8 cellular contexts compared by ENCODE assay signal in the genomic region with DNA sequence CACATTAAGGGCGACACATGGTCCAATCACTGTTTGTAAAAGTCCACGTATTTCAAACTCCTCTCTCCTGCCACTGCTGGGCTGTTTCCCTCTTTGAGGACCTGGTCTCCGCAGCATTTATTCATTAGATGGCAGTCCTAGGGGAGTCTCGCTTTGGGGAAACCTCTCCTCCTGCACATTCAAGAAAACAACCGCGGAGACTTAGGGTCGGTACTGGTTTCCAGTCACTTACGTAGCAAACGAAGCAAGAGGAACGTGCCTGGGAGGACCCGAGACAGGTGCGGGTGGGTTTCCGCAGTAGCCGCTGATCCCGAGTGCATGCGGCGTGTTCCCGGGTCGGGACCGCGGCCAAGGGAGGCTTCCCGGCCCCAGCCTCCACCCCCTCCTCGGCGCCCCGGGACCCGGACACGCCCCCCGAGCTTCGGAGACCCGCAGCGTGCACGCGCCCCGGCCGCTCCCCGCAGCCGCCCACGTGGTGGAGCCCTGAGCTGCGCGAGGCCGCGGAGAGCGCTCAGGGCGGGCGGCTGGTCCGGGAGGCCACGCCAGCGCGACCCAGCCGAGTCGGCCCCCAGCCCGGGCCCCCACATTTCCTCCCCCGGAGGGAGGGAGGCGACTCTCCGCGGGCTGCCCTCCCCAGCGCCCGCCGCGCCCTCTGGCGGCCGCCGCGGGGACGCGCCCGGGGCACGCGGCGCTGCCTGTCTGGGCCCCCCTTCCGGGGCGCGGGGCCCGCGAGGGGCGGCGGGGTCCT. TPM values are rescaled to one million over a fixed set of nuclear protein-coding genes. Genes with fewer than 3 reads are reported as not detected.
DNase-seq lines count a peak whose midpoint lies in the region; ATAC-seq and TF ChIP-seq lines count a peak whose summit lies in the region.

No MANE protein-coding gene starts in this region.

- peak; percentile 94 for TF ChIP-seq CTCF in 22Rv1 (IDR thresholded peaks at IDR 0.05)
- TF ChIP-seq CTCF in GM13977 (IDR thresholded peaks at IDR 0.05; ENCODE audit: extremely low read depth, insufficient read depth, missing control alignments), result peak; percentile 69
- TF ChIP-seq CTCF in endothelial cell (IDR thresholded peaks at IDR 0.05; ENCODE audit: unreplicated experiment), result peak; percentile 88
- TF ChIP-seq CTCF in mesothelial cell of epicardium (IDR thresholded peaks at IDR 0.05; ENCODE audit: unreplicated experiment), result peak; percentile 58

- in situ Hi-C loops in GM13977 (cut with MboI; ENCODE audit: low pct_unique_long_range_greater_than_20kb, low sequenced_read_pairs, unreplicated experiment), result no loop called here

- H3K4me3 Mint-ChIP-seq in activated CD8-positive, alpha-beta memory T cell treated with anti-CD3 and anti-CD28 coated beads, Interleukin-2, amount 10 ng/mL, durations not matched to agents 7 days and 5 days, result peak overlapping the region; percentile 52
- H3K4me3 Mint-ChIP-seq in endothelial cell (ENCODE audit: unreplicated experiment) (peak overlapping the region; percentile 91), mesothelial cell of epicardium (peak overlapping the region; percentile 81)
- peak overlapping the region; percentile 78 for H3K4me3 Mint-ChIP-seq in stimulated activated effector memory CD8-positive, alpha-beta T cell treated with anti-CD3 and anti-CD28 coated beads, Interleukin-12 subunit alpha, Interleukin-12 subunit beta, amount 100 ng/mL, for 72 hours

- no peaks in the 10 kb centered on the region for H3K9me3 Mint-ChIP-seq in activated CD8-positive, alpha-beta memory T cell treated with anti-CD3 and anti-CD28 coated beads, Interleukin-2, amount 10 ng/mL, durations not matched to agents 7 days and 5 days (ENCODE audit: low read depth)
- no peaks in the 10 kb centered on the region for H3K9me3 Mint-ChIP-seq in endothelial cell (ENCODE audit: unreplicated experiment)
- no peaks in the 10 kb centered on the region for H3K9me3 Mint-ChIP-seq in mesothelial cell of epicardium
- H3K9me3 Mint-ChIP-seq in stimulated activated effector memory CD8-positive, alpha-beta T cell treated with anti-CD3 and anti-CD28 coated beads, Interleukin-12 subunit alpha, Interleukin-12 subunit beta, amount 100 ng/mL, for 72 hours, result no peaks in the 10 kb centered on the region

- ATAC-seq in HG03064 (IDR thresholded peaks at IDR 0.05; ENCODE audit: low read depth, unreplicated experiment), result peak; percentile 58
- peak; percentile 59 for ATAC-seq in activated CD8-positive, alpha-beta memory T cell treated with anti-CD3 and anti-CD28 coated beads, Interleukin-2, amount 10 ng/mL, durations not matched to agents 7 days and 5 days
- peak; percentile 67 for ATAC-seq in stimulated activated effector memory CD8-positive, alpha-beta T cell treated with anti-CD3 and anti-CD28 coated beads, Interleukin-12 subunit alpha, Interleukin-12 subunit beta, amount 100 ng/mL, for 72 hours

- peaks cover 53% of the 10 kb centered on the region for H3K27me3 Mint-ChIP-seq in activated CD8-positive, alpha-beta memory T cell treated with anti-CD3 and anti-CD28 coated beads, Interleukin-2, amount 10 ng/mL, durations not matched to agents 7 days and 5 days
- peaks cover 12% of the 10 kb centered on the region for H3K27me3 Mint-ChIP-seq in endothelial cell (ENCODE audit: unreplicated experiment)
- H3K27me3 Mint-ChIP-seq in mesothelial cell of epicardium (ENCODE audit: low read depth), result peaks cover 11% of the 10 kb centered on the region

- H3K4me1 Mint-ChIP-seq in activated CD8-positive, alpha-beta memory T cell treated with anti-CD3 and anti-CD28 coated beads, Interleukin-2, amount 10 ng/mL, durations not matched to agents 7 days and 5 days, result peaks cover 19% of the 10 kb centered on the region
- peaks cover 17% of the 10 kb centered on the region for H3K4me1 Mint-ChIP-seq in endothelial cell (ENCODE audit: unreplicated experiment)
- H3K4me1 Mint-ChIP-seq in mesothelial cell of epicardium, result peaks cover 21% of the 10 kb centered on the region
- H3K4me1 Mint-ChIP-seq in stimulated activated effector memory CD8-positive, alpha-beta T cell treated with anti-CD3 and anti-CD28 coated beads, Interleukin-12 subunit alpha, Interleukin-12 subunit beta, amount 100 ng/mL, for 72 hours, result peaks cover 21% of the 10 kb centered on the region

- peak; percentile 83 for DNase-seq in GM13977 (ENCODE audit: low spot score)
- peak; percentile 29 for DNase-seq in NCI-H774 (lab: John Stamatoyannopoulos, UW)
- peak; percentile 57 for DNase-seq in activated CD8-positive, alpha-beta memory T cell treated with anti-CD3 and anti-CD28 coated beads, Interleukin-2, amount 10 ng/mL, durations not matched to agents 7 days and 5 days
- DNase-seq in endothelial cell (ENCODE audit: low spot score), result peak; percentile 86
- DNase-seq in mesothelial cell of epicardium (ENCODE audit: low spot score in 2 of 2, unreplicated experiment in 2 of 2), result peak; percentile 73 to 86
- DNase-seq in stimulated activated effector memory CD8-positive, alpha-beta T cell treated with anti-CD3 and anti-CD28 coated beads, Interleukin-12 subunit alpha, Interleukin-12 subunit beta, amount 100 ng/mL, for 72 hours (ENCODE audit: low spot score in 2 of 2), result peak; percentile 51 to 67

- H3K27ac Mint-ChIP-seq in activated CD8-positive, alpha-beta memory T cell treated with anti-CD3 and anti-CD28 coated beads, Interleukin-2, amount 10 ng/mL, durations not matched to agents 7 days and 5 days, result peak overlapping the region; percentile 40
- peak overlapping the region; percentile 64 for H3K27ac Mint-ChIP-seq in endothelial cell (ENCODE audit: unreplicated experiment)
- peak overlapping the region; percentile 93 for H3K27ac Mint-ChIP-seq in mesothelial cell of epicardium
- no peak overlapping the region for H3K27ac Mint-ChIP-seq in stimulated activated effector memory CD8-positive, alpha-beta T cell treated with anti-CD3 and anti-CD28 coated beads, Interleukin-12 subunit alpha, Interleukin-12 subunit beta, amount 100 ng/mL, for 72 hours

- CTCF ChIA-PET in activated CD8-positive, alpha-beta memory T cell treated with anti-CD3 and anti-CD28 coated beads, Interleukin-2, amount 10 ng/mL, durations not matched to agents 7 days and 5 days (lab: Charles Lee), result interaction anchor here (0.6 to 3.8 kb wide), 10 partner anchors 10 to 412 kb away, joined by 3 to 27 read pairs (median 3); no protein-coding TSS in a partner anchor

- peak overlapping the region; percentile 49; the same call in 1 of the 2 replicates for H3K27ac ChIP-seq in 22Rv1

- H3K36me3 Mint-ChIP-seq in activated CD8-positive, alpha-beta memory T cell treated with anti-CD3 and anti-CD28 coated beads, Interleukin-2, amount 10 ng/mL, durations not matched to agents 7 days and 5 days, result peaks cover 2% of the 10 kb centered on the region
- peaks cover 7% of the 10 kb centered on the region for H3K36me3 Mint-ChIP-seq in endothelial cell (ENCODE audit: low read depth, unreplicated experiment)
- no peaks in the 10 kb centered on the region for H3K36me3 Mint-ChIP-seq in mesothelial cell of epicardium
- peaks cover 13% of the 10 kb centered on the region for H3K36me3 Mint-ChIP-seq in stimulated activated effector memory CD8-positive, alpha-beta T cell treated with anti-CD3 and anti-CD28 coated beads, Interleukin-12 subunit alpha, Interleukin-12 subunit beta, amount 100 ng/mL, for 72 hours

RNA-seq across cellular contexts. Expression of gene IGF1R, which starts 1.1 kb away (rescaled TPM):
- total RNA-seq in activated CD8-positive, alpha-beta memory T cell treated with anti-CD3 and anti-CD28 coated beads, Interleukin-2, amount 10 ng/mL, durations not matched to agents 7 days and 5 days, result 1 to 10 TPM; 6.2 to 7.0 TPM
- total RNA-seq in endothelial cell (ENCODE audit: unreplicated experiment), result 131 TPM
- total RNA-seq in mesothelial cell of epicardium, result 110 to 113 TPM (median 113 TPM) in 3 replicates

Comparison
In these comparisons a context has a peak if more than half of its experiments do, and no peak if none do; other contexts are left out.
1. Peak in every context shown above with its lines: DNase-seq, ATAC-seq and H3K27ac ChIP-seq.
2. DNase-seq: peak in every context shown above with its lines; median percentile 86 in endothelial cell; 83 in GM13977; 80 in mesothelial cell of epicardium; 59 in stimulated activated effector memory CD8-positive, alpha-beta T cell treated with anti-CD3 and anti-CD28 coated beads, Interleukin-12 subunit alpha, Interleukin-12 subunit beta, amount 100 ng/mL, for 72 hours; 57 in activated CD8-positive, alpha-beta memory T cell treated with anti-CD3 and anti-CD28 coated beads, Interleukin-2, amount 10 ng/mL, durations not matched to agents 7 days and 5 days; 29 in NCI-H774.
3. RNA of gene IGF1R, which starts 1.1 kb away (total RNA-seq): 131 TPM in endothelial cell (single experiment) and 110 to 113 TPM in mesothelial cell of epicardium; 6.2 to 7.0 TPM in activated CD8-positive, alpha-beta memory T cell treated with anti-CD3 and anti-CD28 coated beads, Interleukin-2, amount 10 ng/mL, durations not matched to agents 7 days and 5 days; every median in the first group is over 10 times any median in the second.